In genomic region chr3:57031622-57032541, GRCh38 we compare ENCODE assay signal across 25 cellular contexts. TPM values are rescaled to one million over a fixed set of nuclear protein-coding genes. Genes with fewer than 3 reads are reported as not detected.
DNase-seq lines count a peak whose midpoint lies in the region; ATAC-seq, FAIRE-seq and TF ChIP-seq lines count a peak whose summit lies in the region.
"Had no signal": no experiment of that assay in that cellular context is flagged by ENCODE, and none has a peak within 500 bp of the region (broad histone marks: within the 10 kb centered on the region; RNA-seq: fewer than 3 reads in every experiment).

No MANE protein-coding gene starts in this region.

- no peak overlapping the region for H3K4me3 Mint-ChIP-seq in activated B cell treated with CpG ODN at 0.5 μM for 24 hours
- H3K4me3 Mint-ChIP-seq in naive thymus-derived CD4-positive, alpha-beta T cell: no peak overlapping the region
- H3K4me3 Mint-ChIP-seq: mesothelial cell of epicardium; natural killer cell treated with Interleukin-12 subunit alpha and Interleukin-12 subunit beta and Interleukin-15 and Interleukin-18, amount 100 ng/mL, for 72 hours; WTC11 had no signal

- no peak for TF ChIP-seq POLR2A in GM12892 (IDR thresholded peaks at IDR 0.05; ENCODE audit: low read depth, low read length)

- no peaks in the 10 kb centered on the region for H3K36me3 ChIP-seq in naive thymus-derived CD4-positive, alpha-beta T cell (ENCODE audit: control insufficient read depth in 2 of 3, insufficient read depth in 3 of 3, low read length in 3 of 3)
- H3K36me3 ChIP-seq: BLaER1, left ventricle myocardium inferior, tibial nerve had no signal

- DNase-seq in GM12892 (ENCODE audit: insufficient read length): no peak
- DNase-seq in MV-4-11 (lab: John Stamatoyannopoulos, UW): peak; percentile 56
- DNase-seq in activated B cell treated with CpG ODN at 0.5 μM for 24 hours: no peak
- DNase-seq in naive thymus-derived CD4-positive, alpha-beta T cell: no peak
- DNase-seq in cardiac septum (ENCODE audit: low spot score): no peak
- DNase-seq in NCI-H748 treated with DMSO at 0.1 percent for 48 hours (lab: John Stamatoyannopoulos, UW): no peak
- no peak for DNase-seq in DMS79 (lab: John Stamatoyannopoulos, UW)
- DNase-seq: activated naive CD4-positive, alpha-beta T cell treated with Interleukin-2 at 50 U/mL for 16 hours; cerebellar nuclear complex; DMS53; GF-D8; glutamatergic neuron; left ventricle myocardium inferior; NCI-H1105 treated with DMSO at 0.1 percent for 48 hours; NCI-H2029 treated with DMSO at 0.1 percent for 48 hours; OCI-M1; stimulated activated CD4-positive, alpha-beta T cell treated with anti-CD3 and anti-CD28 coated beads, Interleukin-1b, Interleukin-23, amount 100 ng/mL, for 48 hours had no signal

- H3K4me3 ChIP-seq in naive thymus-derived CD4-positive, alpha-beta T cell (ENCODE audit: low read length): no peak overlapping the region
- H3K4me3 ChIP-seq: BLaER1, left ventricle myocardium inferior, smooth muscle cell, tibial nerve had no signal

- CTCF ChIA-PET in activated B cell treated with CpG ODN at 0.5 μM for 24 hours (lab: Charles Lee): no interaction called here
- CTCF ChIA-PET in naive thymus-derived CD4-positive, alpha-beta T cell (lab: Charles Lee): no interaction called here

- no peak overlapping the region for H3K27ac ChIP-seq in naive thymus-derived CD4-positive, alpha-beta T cell (ENCODE audit: low read depth, low read length)
- H3K27ac ChIP-seq: BLaER1, left ventricle myocardium inferior, tibial nerve had no signal

- peak; percentile 58 for FAIRE-seq in GM12892 (lab: Jason Lieb, UNC)
- FAIRE-seq: islet of Langerhans had no signal

- no peaks in the 10 kb centered on the region for H3K9me3 Mint-ChIP-seq in activated B cell treated with CpG ODN at 0.5 μM for 24 hours
- no peaks in the 10 kb centered on the region for H3K9me3 Mint-ChIP-seq in naive thymus-derived CD4-positive, alpha-beta T cell
- H3K9me3 Mint-ChIP-seq: mesothelial cell of epicardium; natural killer cell treated with Interleukin-12 subunit alpha and Interleukin-12 subunit beta and Interleukin-15 and Interleukin-18, amount 100 ng/mL, for 72 hours; WTC11 had no signal

- POLR2A ChIA-PET in activated B cell treated with CpG ODN at 0.5 μM for 24 hours (lab: Charles Lee): no interaction called here
- POLR2A ChIA-PET in naive thymus-derived CD4-positive, alpha-beta T cell (lab: Charles Lee): no interaction called here

- no peaks in the 10 kb centered on the region for H3K9me3 ChIP-seq in naive thymus-derived CD4-positive, alpha-beta T cell (ENCODE audit: control insufficient read depth in 2 of 3, low read length in 3 of 3)
- H3K9me3 ChIP-seq: BLaER1, left ventricle myocardium inferior, tibial nerve had no signal

- H3K4me1 Mint-ChIP-seq in activated B cell treated with CpG ODN at 0.5 μM for 24 hours: peaks cover 5% of the 10 kb centered on the region
- no peaks in the 10 kb centered on the region for H3K4me1 Mint-ChIP-seq in naive thymus-derived CD4-positive, alpha-beta T cell
- H3K4me1 Mint-ChIP-seq: WTC11 had no signal

- ATAC-seq in activated B cell treated with CpG ODN at 0.5 μM for 24 hours (ENCODE audit: low read depth): peak; percentile 49
- ATAC-seq in naive thymus-derived CD4-positive, alpha-beta T cell: peak; percentile 41
- ATAC-seq: WTC11 had no signal

- no peaks in the 10 kb centered on the region for H3K4me1 ChIP-seq in naive thymus-derived CD4-positive, alpha-beta T cell (ENCODE audit: control insufficient read depth in 2 of 2, insufficient read depth in 2 of 2, low read length in 2 of 2)
- H3K4me1 ChIP-seq: tibial nerve had no signal

- H3K36me3 Mint-ChIP-seq in activated B cell treated with CpG ODN at 0.5 μM for 24 hours (ENCODE audit: low read depth): no peaks in the 10 kb centered on the region
- no peaks in the 10 kb centered on the region for H3K36me3 Mint-ChIP-seq in naive thymus-derived CD4-positive, alpha-beta T cell
- H3K36me3 Mint-ChIP-seq: natural killer cell treated with Interleukin-12 subunit alpha and Interleukin-12 subunit beta and Interleukin-15 and Interleukin-18, amount 100 ng/mL, for 72 hours had no signal

- intact Hi-C loops in activated B cell treated with CpG ODN at 0.5 μM for 24 hours (cut with micrococcal nuclease): loop anchor here (5.0 kb wide), 1 partner anchor 35 kb away; no protein-coding TSS in a partner anchor
- intact Hi-C loops in naive thymus-derived CD4-positive, alpha-beta T cell (cut with micrococcal nuclease): no loop called here
- intact Hi-C loops in cardiac septum (cut with DNase I): no loop called here

- no peak for TF ChIP-seq CTCF in activated B cell treated with CpG ODN at 0.5 μM for 24 hours (IDR thresholded peaks at IDR 0.05)

- no peak overlapping the region for H3K27ac Mint-ChIP-seq in activated B cell treated with CpG ODN at 0.5 μM for 24 hours
- no peak overlapping the region for H3K27ac Mint-ChIP-seq in naive thymus-derived CD4-positive, alpha-beta T cell
- H3K27ac Mint-ChIP-seq: mesothelial cell of epicardium; natural killer cell treated with Interleukin-12 subunit alpha and Interleukin-12 subunit beta and Interleukin-15 and Interleukin-18, amount 100 ng/mL, for 72 hours; WTC11 had no signal

- H3K27me3 ChIP-seq in naive thymus-derived CD4-positive, alpha-beta T cell (ENCODE audit: control insufficient read depth in 2 of 2, insufficient read depth in 2 of 2, low read length in 2 of 2): no peaks in the 10 kb centered on the region
- H3K27me3 ChIP-seq: BLaER1, tibial nerve had no signal

- H3K27me3 Mint-ChIP-seq in activated B cell treated with CpG ODN at 0.5 μM for 24 hours: no peaks in the 10 kb centered on the region
- H3K27me3 Mint-ChIP-seq in naive thymus-derived CD4-positive, alpha-beta T cell: peaks cover 0 to 17% (median 0%) of the 10 kb centered on the region in 5 donors

RNA-seq across cellular contexts. Expression of gene SPATA12, which starts 28.6 kb away (rescaled TPM):
- not detected for polyA plus RNA-seq in GM12892 (2012; ENCODE audit: missing spikeins)
- not detected in 2 replicates for total RNA-seq in activated B cell treated with CpG ODN at 0.5 μM for 24 hours
- total RNA-seq in naive thymus-derived CD4-positive, alpha-beta T cell: not detected
- not detected for polyA plus RNA-seq in naive thymus-derived CD4-positive, alpha-beta T cell
- not detected for total RNA-seq in cardiac septum
- total RNA-seq: left ventricle myocardium inferior; mesothelial cell of epicardium; natural killer cell treated with Interleukin-12 subunit alpha and Interleukin-12 subunit beta and Interleukin-15 and Interleukin-18, amount 100 ng/mL, for 72 hours; osteoblast; smooth muscle cell; tibial nerve had no signal
- polyA plus RNA-seq: smooth muscle cell had no signal
